1 cellular context compared by ENCODE assay signal in the genomic region with DNA sequence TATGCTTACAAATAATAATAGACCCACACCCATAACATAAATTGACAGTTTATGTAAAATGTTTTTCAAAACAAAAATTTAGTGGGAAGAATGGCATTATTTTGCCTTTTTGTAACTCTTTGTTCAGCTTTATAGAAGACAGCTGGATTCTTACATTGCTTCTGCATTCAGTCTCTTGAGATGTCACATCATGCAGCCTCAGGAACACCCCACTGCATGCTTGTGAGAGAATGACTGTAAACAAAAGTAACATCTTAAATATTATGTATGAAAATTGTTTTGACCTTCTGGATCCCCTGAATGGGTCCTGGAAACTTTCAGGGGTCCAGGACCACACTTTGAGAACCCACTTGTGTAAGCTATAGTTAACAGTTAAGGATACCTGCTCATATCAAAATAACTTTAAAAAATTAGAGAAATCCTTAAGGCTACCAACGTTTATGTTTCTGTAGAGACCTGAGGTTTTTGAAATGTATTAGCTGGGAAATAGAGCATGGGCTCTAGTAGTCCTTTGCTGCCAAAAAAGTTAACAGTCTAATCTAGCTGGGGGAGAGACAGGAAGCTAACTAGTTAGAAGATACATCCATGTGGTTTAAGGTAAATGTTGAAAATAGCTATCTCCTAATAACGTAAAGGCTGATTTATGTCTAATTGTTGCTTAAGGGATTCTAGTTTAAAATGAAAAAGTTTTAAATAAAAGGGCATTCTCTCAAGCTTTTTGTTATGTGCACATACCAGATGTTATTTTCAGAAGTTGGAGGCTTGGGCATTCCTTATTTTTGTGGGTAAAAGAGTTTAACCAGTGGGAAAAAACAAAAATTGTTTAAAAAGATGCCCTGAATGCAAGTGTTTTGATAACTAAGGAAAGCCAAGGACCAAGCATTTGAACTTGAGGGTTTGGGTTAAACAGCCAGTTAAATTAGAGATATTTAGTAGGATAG.
TF ChIP-seq lines count a peak whose summit lies in the region.

No MANE protein-coding gene starts in this region.

TF ChIP-seq in endothelial cell of umbilical vein, 7 proteins besides CTCF, POLR2A, EP300 and RAD21:
- TF ChIP-seq MYC (IDR thresholded peaks at IDR 0.05; ENCODE audit: low read depth, low read length) (no peak), EZH2 (IDR thresholded peaks at IDR 0.05; ENCODE audit: borderline replicate concordance, low read depth, low read length, severe bottlenecking) (no peak), MAX (IDR thresholded peaks at IDR 0.05; ENCODE audit: insufficient read depth, insufficient read length) (no peak), GATA2 (IDR thresholded peaks at IDR 0.05; ENCODE audit: insufficient read depth, insufficient read length, low read depth, low read length) (no peak), FOS (IDR thresholded peaks at IDR 0.05; ENCODE audit: borderline replicate concordance, insufficient read depth, low read length) (no peak), POLR2AphosphoS5 (IDR thresholded peaks at IDR 0.05; ENCODE audit: insufficient read depth, low read depth, low read length) (no peak), JUN (IDR thresholded peaks at IDR 0.05; ENCODE audit: borderline replicate concordance, insufficient read depth, insufficient read length, low read depth) (no peak)
